27 cellular contexts compared by ENCODE assay signal in genomic region chr4:2327579-2327978, GRCh38.
"Had no signal": no experiment of that assay in that cellular context is flagged by ENCODE, and none has a peak within 500 bp of the region (broad histone marks: within the 10 kb centered on the region; RNA-seq: fewer than 3 reads in every experiment).

No MANE protein-coding gene starts in this region.

- ATAC-seq: effector memory CD8-positive, alpha-beta T cell; esophagus mucosa; foreskin keratinocyte; gastrocnemius medialis; gastroesophageal sphincter; heart left ventricle; heart right ventricle had no signal

- DNase-seq: colonic mucosa; cortex of kidney; dermis blood vessel endothelial cell; dorsolateral prefrontal cortex; effector CD4-positive, alpha-beta T cell; effector CD8-positive, alpha-beta T cell; effector memory CD4-positive, alpha-beta T cell; effector memory CD8-positive, alpha-beta T cell; endodermal cell; erythroblast; esophagus squamous epithelium; foreskin fibroblast; foreskin keratinocyte; foreskin melanocyte; gastrocnemius medialis; glutamatergic neuron; heart left ventricle; heart right ventricle had no signal

- H3K4me3 ChIP-seq: colonic mucosa, coronary artery, dorsolateral prefrontal cortex, esophagus muscularis mucosa, esophagus squamous epithelium, gastrocnemius medialis, gastroesophageal sphincter, heart left ventricle, heart right ventricle had no signal

- H3K27me3 ChIP-seq: colonic mucosa, dorsolateral prefrontal cortex, esophagus muscularis mucosa, esophagus squamous epithelium, foreskin keratinocyte, gastrocnemius medialis, gastroesophageal sphincter, heart left ventricle, heart right ventricle had no signal

- H3K4me1 ChIP-seq: colonic mucosa, esophagus muscularis mucosa, esophagus squamous epithelium, foreskin keratinocyte, gastrocnemius medialis, gastroesophageal sphincter, heart left ventricle, heart right ventricle had no signal

- H3K36me3 ChIP-seq: colonic mucosa, gastrocnemius medialis, heart left ventricle, heart right ventricle had no signal

- H3K27ac ChIP-seq: colonic mucosa, coronary artery, dorsolateral prefrontal cortex, epithelial cell of prostate, esophagus muscularis mucosa, esophagus squamous epithelium, foreskin keratinocyte, gastrocnemius medialis, gastroesophageal sphincter, heart left ventricle, heart right ventricle had no signal

- H3K9me3 ChIP-seq: colonic mucosa, gastrocnemius medialis had no signal

- FAIRE-seq: colon, endometrium, endothelial cell of umbilical vein, frontal cortex had no signal
